24 cellular contexts compared by ENCODE assay signal in genomic region chr2:235030126-235030525, GRCh38.
DNase-seq lines count a peak whose midpoint lies in the region; ATAC-seq, FAIRE-seq and TF ChIP-seq lines count a peak whose summit lies in the region.
"Had no signal": no experiment of that assay in that cellular context is flagged by ENCODE, and none has a peak within 500 bp of the region (broad histone marks: within the 10 kb centered on the region; RNA-seq: fewer than 3 reads in every experiment).

No MANE protein-coding gene starts in this region.

- H3K36me3 Mint-ChIP-seq in HFFc6 (ENCODE audit: low read depth) = peaks cover 42% of the 10 kb centered on the region
- H3K36me3 Mint-ChIP-seq in endodermal cell (ENCODE audit: low read depth) = peaks cover 22% of the 10 kb centered on the region
- H3K36me3 Mint-ChIP-seq: CD8-positive, alpha-beta memory T cell had no signal

- H3K9ac ChIP-seq in endodermal cell (ENCODE audit: extremely low read depth, low read length, poor library complexity, severe bottlenecking) = no peak overlapping the region
- H3K9ac ChIP-seq: GM23248 had no signal

- H3K4me1 ChIP-seq in endodermal cell (ENCODE audit: control insufficient read depth, insufficient read depth, low read length) = no peaks in the 10 kb centered on the region
- no peaks in the 10 kb centered on the region for H3K4me1 ChIP-seq in spleen

- H3K9me3 Mint-ChIP-seq in HFFc6 = no peaks in the 10 kb centered on the region
- H3K9me3 Mint-ChIP-seq in endodermal cell = no peaks in the 10 kb centered on the region
- H3K9me3 Mint-ChIP-seq: CD8-positive, alpha-beta memory T cell had no signal

- H3K27ac ChIP-seq in RWPE1 (peak overlapping the region; percentile 4; the same call in 1 of the 2 replicates), endodermal cell (ENCODE audit: low read depth, low read length) (no peak overlapping the region), spleen (no peak overlapping the region)
- H3K27ac ChIP-seq: GM23248 had no signal

- no peak for TF ChIP-seq POLR2A in spleen (IDR thresholded peaks at IDR 0.05)

- intact Hi-C loops in spleen (cut with DNase I; ENCODE audit: low total_unique reads) = no loop called here

- peak overlapping the region; percentile 53; the same call in 1 of the 2 replicates for H3K27ac Mint-ChIP-seq in HFFc6
- peak overlapping the region; percentile 7 for H3K27ac Mint-ChIP-seq in endodermal cell
- H3K27ac Mint-ChIP-seq: CD8-positive, alpha-beta memory T cell had no signal

- 87 to 89% methylated on average over 9 to 10 of the region's 10 CpGs for WGBS in endodermal cell (ENCODE audit: insufficient coverage in 1 of 2, insufficient read length in 1 of 2), 2 experiments
- WGBS in spleen, 5 donors = 74 to 94% (median 88%) methylated on average over 10 of the region's 10 CpGs

- no peaks in the 10 kb centered on the region for H3K9me3 ChIP-seq in endodermal cell (ENCODE audit: control insufficient read depth, low read length)
- no peaks in the 10 kb centered on the region for H3K9me3 ChIP-seq in spleen

- TF ChIP-seq CTCF in HFFc6 (IDR thresholded peaks at IDR 0.05) = no peak
- no peak for TF ChIP-seq CTCF in RWPE1 (conservative IDR thresholded peaks at IDR 0.05; ENCODE audit: low read depth)
- TF ChIP-seq CTCF in endodermal cell (conservative IDR thresholded peaks at IDR 0.05) = no peak
- TF ChIP-seq CTCF in spleen (IDR thresholded peaks at IDR 0.05 in 8 of 11, conservative IDR thresholded peaks at IDR 0.05 in 3 of 11) = no peak

- no peak for DNase-seq in HFFc6
- no peak for DNase-seq in RWPE1 (ENCODE audit: low spot score)
- DNase-seq in endodermal cell = no peak
- DNase-seq in spleen = peak; percentile 19
- no peak for DNase-seq in retina
- no peak for DNase-seq in GM19239 (ENCODE audit: insufficient read length, low spot score)
- DNase-seq: ACHN; C1 segment of cervical spinal cord; CD8-positive, alpha-beta memory T cell; DMS79; GM23248; KG1; MV-4-11; NCI-H1417; NCI-H187; NCI-H2107; NCI-H345; NCI-H524 treated with DMSO at 0.1 percent for 48 hours; RPMI8226 had no signal

- no peak for FAIRE-seq in GM19239 (lab: Jason Lieb, UNC)
- FAIRE-seq: D721Med, GM12892, GM18507, HepG2 had no signal

- H3K27me3 ChIP-seq in endodermal cell (ENCODE audit: control insufficient read depth, insufficient read depth, low read length, poor library complexity, severe bottlenecking) (no peaks in the 10 kb centered on the region), spleen (replicated peaks in 1 of 7) (peaks cover 0 to 5% (median 0%) of the 10 kb centered on the region in 7 donors)

- H3K27me3 Mint-ChIP-seq in HFFc6 (ENCODE audit: insufficient read depth) (peaks cover 5% of the 10 kb centered on the region), endodermal cell (ENCODE audit: insufficient read depth) (no peaks in the 10 kb centered on the region)

- CTCF ChIA-PET in RWPE1 (lab: Yijun Ruan, JAX) = no interaction called here

- ATAC-seq in HG02610 (IDR thresholded peaks at IDR 0.05; ENCODE audit: unreplicated experiment) = no peak
- ATAC-seq: HepG2 had no signal

- H3K4me1 Mint-ChIP-seq in HFFc6 (ENCODE audit: low read depth) (peaks cover 65% of the 10 kb centered on the region), endodermal cell (peaks cover 14% of the 10 kb centered on the region)
- H3K4me1 Mint-ChIP-seq: CD8-positive, alpha-beta memory T cell had no signal

- H3K4me3 ChIP-seq in endodermal cell (ENCODE audit: low read length) (no peak overlapping the region), spleen (no peak overlapping the region)
- H3K4me3 ChIP-seq: GM23248 had no signal

- POLR2A ChIA-PET in RWPE1 (lab: Yijun Ruan, JAX; ENCODE audit: low non-redundant PET) = interaction anchor here (0.7 kb wide), 1 partner anchor 553 kb away, joined by 5 read pairs; no protein-coding TSS in a partner anchor

- H3K4me3 Mint-ChIP-seq in HFFc6 = no peak overlapping the region
- H3K4me3 Mint-ChIP-seq in endodermal cell = no peak overlapping the region
- H3K4me3 Mint-ChIP-seq: CD8-positive, alpha-beta memory T cell had no signal

- H3K36me3 ChIP-seq in endodermal cell (ENCODE audit: control insufficient read depth, insufficient read depth, low read length) (peaks cover 23% of the 10 kb centered on the region), spleen (no peaks in the 10 kb centered on the region)
